24 cellular contexts compared by ENCODE assay signal in the genomic region with DNA sequence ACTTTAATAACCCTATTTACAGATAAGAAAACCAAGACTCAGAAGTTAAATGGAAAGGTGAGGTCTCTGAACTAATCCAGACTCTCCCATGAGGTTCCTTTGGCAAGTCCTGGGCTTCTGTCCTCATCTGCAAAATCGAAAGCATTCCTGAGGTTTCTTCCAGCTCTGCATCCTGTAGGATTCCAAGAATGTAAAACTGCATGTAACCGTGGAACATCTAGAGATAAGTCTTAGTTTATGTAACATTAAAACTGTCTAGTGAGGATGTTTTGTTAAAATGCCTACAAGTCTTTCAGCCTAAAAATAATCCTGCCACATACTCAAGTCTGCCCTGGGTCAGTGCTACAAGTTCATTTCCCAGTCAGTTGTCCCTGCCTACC. TPM values are rescaled to one million over a fixed set of nuclear protein-coding genes. Genes with fewer than 3 reads are reported as not detected.
DNase-seq lines count a peak whose midpoint lies in the region; ATAC-seq and TF ChIP-seq lines count a peak whose summit lies in the region.
"Had no signal": no experiment of that assay in that cellular context is flagged by ENCODE, and none has a peak within 500 bp of the region (broad histone marks: within the 10 kb centered on the region; RNA-seq: fewer than 3 reads in every experiment).

No MANE protein-coding gene starts in this region.

- peaks cover 22% of the 10 kb centered on the region for H3K4me1 ChIP-seq in osteoblast (ENCODE audit: insufficient read depth, low read length)
- H3K4me1 ChIP-seq in gastrocnemius medialis, result peaks cover 6% of the 10 kb centered on the region in 2 donors

- H3K27ac Mint-ChIP-seq in activated CD4-positive, alpha-beta T cell treated with anti-CD3 and anti-CD28 coated beads for 36 hours, result peak overlapping the region; percentile 49
- no peak overlapping the region for H3K27ac Mint-ChIP-seq in activated CD4-positive, alpha-beta T cell treated with anti-CD3 and anti-CD28 coated beads, Interleukin-2, amount 10 ng/mL, durations not matched to agents 24 days and 14 days
- H3K27ac Mint-ChIP-seq: T-cell had no signal

- intact Hi-C loops in activated CD4-positive, alpha-beta T cell treated with anti-CD3 and anti-CD28 coated beads for 36 hours (cut with DNase I, micrococcal nuclease), result no loop called here
- intact Hi-C loops in activated CD4-positive, alpha-beta T cell treated with anti-CD3 and anti-CD28 coated beads, Interleukin-2, amount 10 ng/mL, durations not matched to agents 24 days and 14 days (cut with micrococcal nuclease), result no loop called here
- intact Hi-C loops in gastrocnemius medialis (cut with DNase I; ENCODE audit: low total_unique reads), result no loop called here

- H3K4me3 Mint-ChIP-seq in activated CD4-positive, alpha-beta T cell treated with anti-CD3 and anti-CD28 coated beads for 36 hours, result no peak overlapping the region
- H3K4me3 Mint-ChIP-seq in activated CD4-positive, alpha-beta T cell treated with anti-CD3 and anti-CD28 coated beads, Interleukin-2, amount 10 ng/mL, durations not matched to agents 24 days and 14 days, result no peak overlapping the region
- H3K4me3 Mint-ChIP-seq: T-cell had no signal

- no peaks in the 10 kb centered on the region for H3K27me3 Mint-ChIP-seq in activated CD4-positive, alpha-beta T cell treated with anti-CD3 and anti-CD28 coated beads for 36 hours
- H3K27me3 Mint-ChIP-seq in activated CD4-positive, alpha-beta T cell treated with anti-CD3 and anti-CD28 coated beads, Interleukin-2, amount 10 ng/mL, durations not matched to agents 24 days and 14 days, result no peaks in the 10 kb centered on the region
- H3K27me3 Mint-ChIP-seq: T-cell had no signal

- no peak for TF ChIP-seq CTCF in osteoblast (IDR thresholded peaks at IDR 0.05; ENCODE audit: extremely low read depth, low read depth, low read length)
- TF ChIP-seq CTCF in gastrocnemius medialis (IDR thresholded peaks at IDR 0.05 in 4 of 5, conservative IDR thresholded peaks at IDR 0.05 in 1 of 5), result no peak

- H3K27me3 ChIP-seq in osteoblast (ENCODE audit: insufficient read depth, low read length) (no peaks in the 10 kb centered on the region), gastrocnemius medialis (no peaks in the 10 kb centered on the region)
- H3K27me3 ChIP-seq: BLaER1 treated with 17β-estradiol and CSF1 and Interleukin-3, amounts not matched to agents 10 nM and 100 nM; ovary had no signal

- no peak overlapping the region for H2AFZ ChIP-seq in osteoblast (ENCODE audit: low read length)

- in situ Hi-C loops in gastrocnemius medialis (cut with MboI; ENCODE audit: low sequenced_read_pairs in 4 of 4), result no loop called here

- peaks cover 57% of the 10 kb centered on the region for H3K36me3 Mint-ChIP-seq in activated CD4-positive, alpha-beta T cell treated with anti-CD3 and anti-CD28 coated beads for 36 hours (ENCODE audit: low read depth)
- peaks cover 61% of the 10 kb centered on the region for H3K36me3 Mint-ChIP-seq in activated CD4-positive, alpha-beta T cell treated with anti-CD3 and anti-CD28 coated beads, Interleukin-2, amount 10 ng/mL, durations not matched to agents 24 days and 14 days (ENCODE audit: low read depth)

- TF ChIP-seq POLR2A in gastrocnemius medialis (IDR thresholded peaks at IDR 0.05), result no peak

- H3K4me3 ChIP-seq in osteoblast (ENCODE audit: insufficient read depth, low read length) (no peak overlapping the region), gastrocnemius medialis (no peak overlapping the region)
- H3K4me3 ChIP-seq: BLaER1 treated with 17β-estradiol and CSF1 and Interleukin-3, amounts not matched to agents 10 nM and 100 nM; ovary had no signal

- peak overlapping the region; percentile 46 for H3K4me2 ChIP-seq in osteoblast (ENCODE audit: insufficient read depth, low read length)
- H3K4me2 ChIP-seq: BLaER1 treated with 17β-estradiol and CSF1 and Interleukin-3, amounts not matched to agents 10 nM and 100 nM had no signal

- H3K4me1 Mint-ChIP-seq in activated CD4-positive, alpha-beta T cell treated with anti-CD3 and anti-CD28 coated beads for 36 hours, result peaks cover 3% of the 10 kb centered on the region
- H3K4me1 Mint-ChIP-seq in activated CD4-positive, alpha-beta T cell treated with anti-CD3 and anti-CD28 coated beads, Interleukin-2, amount 10 ng/mL, durations not matched to agents 24 days and 14 days, result peaks cover 4% of the 10 kb centered on the region
- H3K4me1 Mint-ChIP-seq: T-cell had no signal

- no peaks in the 10 kb centered on the region for H3K9me3 ChIP-seq in osteoblast (ENCODE audit: low read depth, low read length)
- H3K9me3 ChIP-seq in gastrocnemius medialis, result no peaks in the 10 kb centered on the region
- H3K9me3 ChIP-seq: BLaER1 treated with 17β-estradiol and CSF1 and Interleukin-3, amounts not matched to agents 10 nM and 100 nM; ovary had no signal

- H3K9me3 Mint-ChIP-seq in activated CD4-positive, alpha-beta T cell treated with anti-CD3 and anti-CD28 coated beads for 36 hours (ENCODE audit: low read depth), result no peaks in the 10 kb centered on the region
- no peaks in the 10 kb centered on the region for H3K9me3 Mint-ChIP-seq in activated CD4-positive, alpha-beta T cell treated with anti-CD3 and anti-CD28 coated beads, Interleukin-2, amount 10 ng/mL, durations not matched to agents 24 days and 14 days
- H3K9me3 Mint-ChIP-seq: activated naive CD4-positive, alpha-beta T cell treated with anti-CD3 and anti-CD28 coated beads, Interleukin-2, amount 50 U/mL, for 72 hours; T-cell had no signal

- no peaks in the 10 kb centered on the region for H3K79me2 ChIP-seq in osteoblast (ENCODE audit: insufficient read depth, low read length)

- ATAC-seq in activated CD4-positive, alpha-beta T cell treated with anti-CD3 and anti-CD28 coated beads for 36 hours, result no peak
- ATAC-seq in GM18511 (IDR thresholded peaks at IDR 0.05; ENCODE audit: unreplicated experiment), result no peak
- no peak for ATAC-seq in GM21423 (IDR thresholded peaks at IDR 0.05; ENCODE audit: unreplicated experiment)
- no peak for ATAC-seq in gastrocnemius medialis
- ATAC-seq: activated naive CD4-positive, alpha-beta T cell treated with anti-CD3 and anti-CD28 coated beads, Interleukin-2, amount 50 U/mL, for 72 hours; T-cell had no signal

- H3K36me3 ChIP-seq in osteoblast (ENCODE audit: insufficient read depth, low read length), result peaks cover 43% of the 10 kb centered on the region
- peaks cover 0 to 60% of the 10 kb centered on the region in 2 donors for H3K36me3 ChIP-seq in gastrocnemius medialis
- H3K36me3 ChIP-seq: ovary had no signal

- H3K27ac ChIP-seq in cingulate gyrus (ENCODE audit: low read depth, low read length), result peak overlapping the region; percentile 23
- peak overlapping the region; percentile 82 for H3K27ac ChIP-seq in osteoblast (ENCODE audit: low read depth, low read length)
- H3K27ac ChIP-seq in gastrocnemius medialis, result no peak overlapping the region
- H3K27ac ChIP-seq: BLaER1 treated with 17β-estradiol and CSF1 and Interleukin-3, amounts not matched to agents 10 nM and 100 nM; ovary had no signal

- no peak for DNase-seq in activated CD4-positive, alpha-beta T cell treated with anti-CD3 and anti-CD28 coated beads for 36 hours
- no peak for DNase-seq in activated CD4-positive, alpha-beta T cell treated with anti-CD3 and anti-CD28 coated beads, Interleukin-2, amount 10 ng/mL, durations not matched to agents 24 days and 14 days
- DNase-seq in GM03348 (ENCODE audit: low spot score) (peak; percentile 41), osteoblast (ENCODE audit: insufficient read length, low spot score, missing footprints) (no peak), gastrocnemius medialis (no peak)
- DNase-seq: activated CD4-positive, alpha-beta T cell treated with anti-CD3 and anti-CD28 coated beads, Interleukin-2, amount 50 U/mL, for 1 hour; GDM1; NCI-H1092 treated with DMSO at 0.1 percent for 48 hours; NCI-H524 treated with DMSO at 0.1 percent for 48 hours; SHP77; stimulated activated naive CD4-positive, alpha-beta T cell; T-cell had no signal

- POLR2A ChIA-PET in activated CD4-positive, alpha-beta T cell treated with anti-CD3 and anti-CD28 coated beads for 36 hours (lab: Charles Lee), result no interaction called here

- CTCF ChIA-PET in activated CD4-positive, alpha-beta T cell treated with anti-CD3 and anti-CD28 coated beads for 36 hours (lab: Charles Lee), result no interaction called here

- peaks cover 3% of the 10 kb centered on the region for H4K20me1 ChIP-seq in osteoblast (ENCODE audit: insufficient read depth, low read length)

RNA-seq across cellular contexts. Expression of gene ITFG2, which starts 7.3 kb away (rescaled TPM):
- 10 to 100 TPM; 28.0 to 35.3 TPM for total RNA-seq in activated CD4-positive, alpha-beta T cell treated with anti-CD3 and anti-CD28 coated beads for 36 hours
- total RNA-seq in activated CD4-positive, alpha-beta T cell treated with anti-CD3 and anti-CD28 coated beads, Interleukin-2, amount 10 ng/mL, durations not matched to agents 24 days and 14 days, result 36.5 and 43.8 TPM in 2 replicates
- total RNA-seq in osteoblast, result 20.6 TPM in 2 replicates
- total RNA-seq in gastrocnemius medialis, result 1 to 10 TPM; 5.1 to 7.2 (median 5.9) TPM

RNA-seq across cellular contexts. Expression of gene FKBP4, which starts 10.4 kb away (rescaled TPM):
- 100 to 1,000 TPM; 129 to 182 TPM for total RNA-seq in activated CD4-positive, alpha-beta T cell treated with anti-CD3 and anti-CD28 coated beads for 36 hours
- total RNA-seq in activated CD4-positive, alpha-beta T cell treated with anti-CD3 and anti-CD28 coated beads, Interleukin-2, amount 10 ng/mL, durations not matched to agents 24 days and 14 days, result 300 and 311 TPM in 2 replicates
- total RNA-seq in osteoblast (14.4 and 17.4 TPM in 2 replicates), gastrocnemius medialis (10 to 100 TPM; 41.9 to 96.0 (median 53.0) TPM)

RNA-seq across cellular contexts. Expression of gene NRIP2, which starts 29.7 kb away (rescaled TPM):
- total RNA-seq in activated CD4-positive, alpha-beta T cell treated with anti-CD3 and anti-CD28 coated beads for 36 hours, result not detected
- total RNA-seq in activated CD4-positive, alpha-beta T cell treated with anti-CD3 and anti-CD28 coated beads, Interleukin-2, amount 10 ng/mL, durations not matched to agents 24 days and 14 days, result not detected in 2 replicates
- total RNA-seq in osteoblast (0.59 TPM in 1 of 2 replicates, not detected in the other), gastrocnemius medialis (1 to 10 TPM in 3 of 4 donors, not detected in 1; 1.3 to 5.2 (median 2.0) TPM)
- total RNA-seq: A172; activated naive CD4-positive, alpha-beta T cell treated with anti-CD3 and anti-CD28 coated beads, Interleukin-2, amount 50 U/mL, for 72 hours; bronchial epithelial cell; dermis blood vessel endothelial cell; LHCN-M2; T-cell had no signal

RNA-seq across cellular contexts. Expression of gene TEX52, which starts 51.7 kb away (rescaled TPM):
- total RNA-seq in activated CD4-positive, alpha-beta T cell treated with anti-CD3 and anti-CD28 coated beads for 36 hours, result under 1 TPM in 1 of 2 experiments, not detected in 1; 0.16 TPM
- total RNA-seq in activated CD4-positive, alpha-beta T cell treated with anti-CD3 and anti-CD28 coated beads, Interleukin-2, amount 10 ng/mL, durations not matched to agents 24 days and 14 days, result 0.17 TPM in 1 of 2 replicates, not detected in the other
- total RNA-seq in osteoblast (not detected in 2 replicates), gastrocnemius medialis (under 1 TPM in 1 of 4 donors, not detected in 3; 0.68 TPM)
- total RNA-seq: A172, bronchial epithelial cell, dermis blood vessel endothelial cell, LHCN-M2, lower leg skin, ovary, right cardiac atrium, T-cell had no signal

Comparison
In these comparisons a context has a peak if more than half of its experiments do, and no peak if none do; other contexts are left out.
1. H3K27ac ChIP-seq: peak in cingulate gyrus (single experiment) and osteoblast (single experiment); none in gastrocnemius medialis (0 of 4).